ENCODE assay signal across 25 cellular contexts in genomic region chr20:61454053-61454452, GRCh38.
DNase-seq lines count a peak whose midpoint lies in the region; ATAC-seq, FAIRE-seq and TF ChIP-seq lines count a peak whose summit lies in the region.
"Had no signal": no experiment of that assay in that cellular context is flagged by ENCODE, and none has a peak within 500 bp of the region (broad histone marks: within the 10 kb centered on the region; RNA-seq: fewer than 3 reads in every experiment).

No MANE protein-coding gene starts in this region.

- intact Hi-C loops in K562 (cut with micrococcal nuclease), result no loop called here

- H2AFZ ChIP-seq in GM23338 (peak overlapping the region; percentile 52; the same call in 1 of the 2 replicates), K562 (ENCODE audit: low read depth, low read length) (no peak overlapping the region)
- H2AFZ ChIP-seq: PC-9 had no signal

- H3K4me1 ChIP-seq in GM23338 (ENCODE audit: insufficient read depth), result peaks cover 31% of the 10 kb centered on the region
- no peaks in the 10 kb centered on the region for H3K4me1 ChIP-seq in K562 (replicated peaks in 1 of 2; ENCODE audit: control insufficient read depth in 2 of 2, insufficient read depth in 2 of 2, low read length in 2 of 2)

- H3K4me3 Mint-ChIP-seq in GM23338 (no peak overlapping the region), neural crest cell (no peak overlapping the region)

- H3K9me3 Mint-ChIP-seq in GM23338, result peaks cover 3% of the 10 kb centered on the region; the same call in 1 of the 3 replicates
- no peaks in the 10 kb centered on the region for H3K9me3 Mint-ChIP-seq in neural crest cell

- no peak overlapping the region for H3K9ac ChIP-seq in K562 (ENCODE audit: insufficient read depth in 1 of 2, low read depth in 2 of 2, low read length in 2 of 2)

- in situ Hi-C loops in K562 (cut with MboI), result no loop called here

- H3K4me3 ChIP-seq in GM23338, result no peak overlapping the region
- H3K4me3 ChIP-seq in K562, result no peak overlapping the region
- H3K4me3 ChIP-seq: PC-9 had no signal

- TF ChIP-seq CTCF in GM23338 (conservative IDR thresholded peaks at IDR 0.05; ENCODE audit: low read depth in 2 of 2) (no peak), K562 (IDR thresholded peaks at IDR 0.05 in 2 of 3, conservative IDR thresholded peaks at IDR 0.05 in 1 of 3; ENCODE audit: insufficient read depth in 2 of 3, low read depth in 1 of 3, low read length in 3 of 3) (no peak), neural crest cell (conservative IDR thresholded peaks at IDR 0.05) (no peak)

- H3K4me2 ChIP-seq in GM23338 (no peak overlapping the region), K562 (ENCODE audit: insufficient read depth, low read length) (no peak overlapping the region)
- H3K4me2 ChIP-seq: PC-9 had no signal

- H4K20me1 ChIP-seq in GM23338 (replicated peaks; ENCODE audit: insufficient read depth), result no peaks in the 10 kb centered on the region
- H4K20me1 ChIP-seq in K562 (replicated peaks; ENCODE audit: control insufficient read depth, insufficient read depth, low read length), result no peaks in the 10 kb centered on the region

- no peaks in the 10 kb centered on the region for H3K9me1 ChIP-seq in K562 (ENCODE audit: control insufficient read depth, insufficient read depth, low read length)

- peaks cover 10% of the 10 kb centered on the region; the same call in 1 of the 2 replicates for H3K9me2 ChIP-seq in GM23338 (ENCODE audit: insufficient read depth)

- no peak for FAIRE-seq in K562 (lab: Jason Lieb, UNC)
- FAIRE-seq: GM12892 had no signal

- POLR2A ChIA-PET in K562 (lab: Yijun Ruan, JAX), result no interaction called here

- CTCF ChIA-PET in K562 (lab: Yijun Ruan, JAX; ENCODE audit: low intra/inter-chr PET ratio), result no interaction called here

- H3K27ac Mint-ChIP-seq in GM23338, result no peak overlapping the region; the same call in 1 of the 2 replicates
- peak overlapping the region; percentile 40 for H3K27ac Mint-ChIP-seq in neural crest cell (ENCODE audit: unreplicated experiment)

- BruUV-seq in K562 (replicated peaks; lab: Mats Ljungman, UMichigan), result no TSS peak

- TF ChIP-seq RAD21 in K562 (CRISPR knock-in tag; conservative IDR thresholded peaks at IDR 0.05 in 1 of 2, IDR thresholded peaks at IDR 0.05 in 1 of 2), result no peak

- DNase-seq in GM23338 (ENCODE audit: low spot score) (no peak), K562 (ENCODE audit: extremely low read depth in 1 of 4, low spot score in 3 of 4) (no peak), islet precursor cell (peak; percentile 37), neural crest cell (ENCODE audit: low read depth, low spot score) (no peak), glomerular visceral epithelial cell (ENCODE audit: extremely low spot score) (no peak)
- DNase-seq: 8988T; Calu3; DND-41; GOT3; HCEC 1CT; KBM-7; MV-4-11; NCI-H1105; NCI-H146; NCI-H2029; NCI-H446 treated with DMSO at 0.1 percent for 48 hours; NCI-H526; NCI-H82; NK-92 treated with Interleukin-12 subunit alpha and Interleukin-12 subunit beta, amount 100 ng/mL, for 24 hours; PC-9; SHP77 had no signal

- no peak for TF ChIP-seq POLR2A in K562 (conservative IDR thresholded peaks at IDR 0.05)

- no peaks in the 10 kb centered on the region for H3K36me3 ChIP-seq in GM23338 (ENCODE audit: insufficient read depth)
- H3K36me3 ChIP-seq in K562 (ENCODE audit: control insufficient read depth, insufficient read depth, low read length), result no peaks in the 10 kb centered on the region

- H3K27ac ChIP-seq in GM23338 (ENCODE audit: low read depth), result no peak overlapping the region
- H3K27ac ChIP-seq in K562 (ENCODE audit: extremely low read depth, low read depth, low read length), result no peak overlapping the region
- H3K27ac ChIP-seq: PC-9 had no signal

- no peaks in the 10 kb centered on the region for H3K9me3 ChIP-seq in K562 (replicated peaks; ENCODE audit: control insufficient read depth, insufficient read depth, low read depth, low read length)

- no peaks in the 10 kb centered on the region for H3F3A ChIP-seq in GM23338 (replicated peaks; ENCODE audit: low read depth)

- H3K4me1 Mint-ChIP-seq in GM23338 (peaks cover 37% of the 10 kb centered on the region), neural crest cell (peaks cover 21% of the 10 kb centered on the region)

- no peaks in the 10 kb centered on the region for H3K27me3 ChIP-seq in GM23338 (ENCODE audit: insufficient read depth)
- peaks cover 0 to 8% of the 10 kb centered on the region in 2 experiments; a peak in 1 of 5 replicates for H3K27me3 ChIP-seq in K562 (ENCODE audit: control insufficient read depth in 2 of 2, insufficient read depth in 2 of 2, low read length in 2 of 2)

- H3K27me3 Mint-ChIP-seq in GM23338 (ENCODE audit: insufficient read depth, low read depth, poor library complexity) (peaks cover 5% of the 10 kb centered on the region), neural crest cell (ENCODE audit: low read depth) (no peaks in the 10 kb centered on the region)

- H3K79me2 ChIP-seq in GM23338 (replicated peaks; ENCODE audit: insufficient read depth) (no peaks in the 10 kb centered on the region), K562 (ENCODE audit: control insufficient read depth, insufficient read depth, low read length) (no peaks in the 10 kb centered on the region)

- ATAC-seq in GM23338 (peak; percentile 49), K562 (no peak), HG02642 (IDR thresholded peaks at IDR 0.05; ENCODE audit: poor library complexity, unreplicated experiment) (no peak), GM19035 (IDR thresholded peaks at IDR 0.05; ENCODE audit: unreplicated experiment) (no peak), GM21619 (IDR thresholded peaks at IDR 0.05; ENCODE audit: unreplicated experiment) (no peak)

- WGBS in K562 (ENCODE audit: insufficient coverage, low coverage, missing lambda C conversion rate), result 3% methylated on average over 8 of the region's 9 CpGs

- H3K36me3 Mint-ChIP-seq in GM23338 (ENCODE audit: low read depth), result peaks cover 3% of the 10 kb centered on the region; the same call in 1 of the 3 replicates
- no peaks in the 10 kb centered on the region for H3K36me3 Mint-ChIP-seq in neural crest cell (ENCODE audit: low read depth)

- no peak for TF ChIP-seq EP300 in K562 (IDR thresholded peaks at IDR 0.05; ENCODE audit: low read length)

TF ChIP-seq in K562, 482 proteins besides CTCF, POLR2A, EP300 and RAD21 (continues in another document):
- no peak for TF ChIP-seq KDM2B (CRISPR knock-in tag; IDR thresholded peaks at IDR 0.05)
- TF ChIP-seq PRDM10 (IDR thresholded peaks at IDR 0.05; ENCODE audit: partially characterized antibody), result peak; percentile 70
